In the genomic region with DNA sequence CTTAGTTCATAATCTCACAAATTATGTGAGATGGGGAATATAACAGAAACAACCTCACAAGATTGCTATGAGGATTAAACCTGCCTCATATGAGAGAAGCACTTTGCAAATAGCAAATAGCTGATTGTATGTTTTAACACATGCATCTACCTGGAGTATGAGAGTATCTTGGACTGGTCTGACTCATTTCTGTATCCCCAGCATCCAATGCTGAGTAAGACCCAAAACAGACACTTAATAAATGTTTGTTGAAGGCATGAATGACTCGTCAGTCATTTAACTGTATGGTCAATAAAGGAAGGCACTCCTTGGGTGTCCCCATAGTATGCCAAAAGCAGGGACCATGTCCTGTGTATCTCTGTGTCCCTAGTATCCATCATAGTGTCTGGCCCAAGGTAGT, we compare ENCODE assay signal across 17 cellular contexts.
"Had no signal": no experiment of that assay in that cellular context is flagged by ENCODE, and none has a peak within 500 bp of the region (broad histone marks: within the 10 kb centered on the region; RNA-seq: fewer than 3 reads in every experiment).

No MANE protein-coding gene starts in this region.

- H3K27ac ChIP-seq: psoas muscle, right lobe of liver, suprapubic skin, upper lobe of left lung had no signal

- DNase-seq: activated CD4-positive, alpha-beta T cell treated with anti-CD3 and anti-CD28 coated beads, Interleukin-2, amount 50 U/mL, for 1 hour; amygdala; cerebellar nuclear complex; endodermal cell; erythroblast; kidney; left ventricle myocardium superior; mesenchymal stem cell; nephron progenitor cell; psoas muscle; right lobe of liver; stimulated activated CD4-positive, alpha-beta T cell treated with anti-CD3 and anti-CD28 coated beads, Interleukin-4, amount 100 ng/mL, for 1 hour; stimulated activated CD8-positive, alpha-beta memory T cell treated with anti-CD3 and anti-CD28 coated beads, Interleukin-4, amount 100 ng/mL, for 48 hours; stimulated activated naive CD8-positive, alpha-beta T cell treated with anti-CD3 and anti-CD28 coated beads, Interleukin-15, Interleukin-2, amounts not matched to agents 100 U/mL and 50 U/mL, for 24 hours; upper lobe of left lung had no signal

- H3K36me3 Mint-ChIP-seq: activated naive CD4-positive, alpha-beta T cell treated with anti-CD3 and anti-CD28 coated beads, Interleukin-2, amount 50 U/mL, for 72 hours had no signal

- H3K4me3 Mint-ChIP-seq: endodermal cell, nephron progenitor cell had no signal

- H3K4me1 ChIP-seq: psoas muscle, right lobe of liver, suprapubic skin, upper lobe of left lung had no signal

- H3K4me1 Mint-ChIP-seq: nephron progenitor cell had no signal

- H3K4me3 ChIP-seq: psoas muscle, right lobe of liver, suprapubic skin, upper lobe of left lung had no signal

- H3K27ac Mint-ChIP-seq: activated naive CD4-positive, alpha-beta T cell treated with anti-CD3 and anti-CD28 coated beads, Interleukin-2, amount 50 U/mL, for 72 hours; endodermal cell; nephron progenitor cell had no signal

- H3K9me3 Mint-ChIP-seq: activated naive CD4-positive, alpha-beta T cell treated with anti-CD3 and anti-CD28 coated beads, Interleukin-2, amount 50 U/mL, for 72 hours had no signal

- ATAC-seq: activated naive CD4-positive, alpha-beta T cell treated with anti-CD3 and anti-CD28 coated beads, Interleukin-2, amount 50 U/mL, for 72 hours; left ventricle myocardium superior; psoas muscle; right lobe of liver; stimulated activated naive CD8-positive, alpha-beta T cell treated with anti-CD3 and anti-CD28 coated beads, Interleukin-15, Interleukin-2, amounts not matched to agents 100 U/mL and 50 U/mL, for 24 hours had no signal

- H3K36me3 ChIP-seq: right lobe of liver, suprapubic skin, upper lobe of left lung had no signal

- H3K27me3 ChIP-seq: right lobe of liver, suprapubic skin, upper lobe of left lung had no signal
